18 cellular contexts compared by ENCODE assay signal in the genomic region with DNA sequence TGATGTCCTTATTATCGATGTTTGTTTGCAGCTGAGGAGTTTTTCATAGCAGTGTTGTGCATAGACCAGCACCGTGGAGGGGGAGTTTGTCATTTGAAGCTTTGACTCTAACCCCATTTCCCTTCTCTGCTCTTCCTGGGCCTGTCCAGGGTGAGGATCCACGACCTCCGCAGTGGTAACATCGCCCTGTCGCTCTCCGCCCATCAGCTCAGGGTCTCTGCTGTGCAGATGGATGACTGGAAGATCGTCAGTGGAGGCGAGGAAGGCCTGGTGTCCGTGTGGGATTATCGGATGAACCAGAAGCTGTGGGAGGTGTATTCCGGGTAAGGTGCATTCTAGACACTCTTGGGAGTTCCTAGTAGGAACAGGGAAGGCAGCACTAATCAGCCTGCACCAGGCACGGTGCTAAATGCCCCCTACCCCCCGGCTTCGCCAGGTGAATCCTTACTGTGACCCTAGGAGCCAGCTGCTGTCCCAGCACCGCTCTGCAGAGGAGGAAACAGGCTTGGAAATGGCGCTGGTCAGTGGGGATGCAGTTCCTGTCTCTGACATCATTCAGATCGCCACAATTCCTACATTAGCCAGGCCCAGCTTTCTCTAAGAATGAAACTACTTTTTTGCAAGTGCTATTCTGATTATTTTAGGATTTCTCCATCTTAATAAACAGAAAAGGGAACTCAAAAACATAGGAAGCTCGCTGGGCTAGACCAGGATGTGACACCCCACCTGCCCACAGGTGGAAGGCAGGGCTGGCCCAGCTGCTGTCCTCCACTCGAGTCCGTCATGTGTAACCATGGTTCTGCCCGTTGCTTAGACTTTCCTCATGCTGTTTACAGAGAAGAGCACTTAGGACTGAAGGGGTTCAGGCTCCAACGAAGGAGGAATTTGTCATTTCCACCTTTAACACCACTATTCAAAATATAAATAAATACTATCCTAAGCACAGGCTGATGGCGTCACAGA.
DNase-seq lines count a peak whose midpoint lies in the region; ATAC-seq and TF ChIP-seq lines count a peak whose summit lies in the region.
"Had no signal": no experiment of that assay in that cellular context is flagged by ENCODE, and none has a peak within 500 bp of the region (broad histone marks: within the 10 kb centered on the region; RNA-seq: fewer than 3 reads in every experiment).

No MANE protein-coding gene starts in this region.

- no peak overlapping the region for H3K4ac ChIP-seq in IMR-90 (ENCODE audit: low read depth, low read length)

- no peak for TF ChIP-seq RAD21 in IMR-90 (IDR thresholded peaks at IDR 0.05; ENCODE audit: low read length)

- in situ Hi-C loops in IMR-90 (cut with MboI; ENCODE audit: low sequenced_read_pairs) (no loop called here), brain microvascular endothelial cell (cut with HindIII; ENCODE audit: low pct_ligation_motif_present, low sequenced_read_pairs) (no loop called here)

- H3K4me1 ChIP-seq in IMR-90 (ENCODE audit: control insufficient read depth, insufficient read depth, low read length), result no peaks in the 10 kb centered on the region; the same call in 1 of the 2 replicates
- H3K4me1 ChIP-seq in KMS-11 (ENCODE audit: low read depth, poor library complexity, severe bottlenecking), result peaks cover 33% of the 10 kb centered on the region
- no peaks in the 10 kb centered on the region for H3K4me1 ChIP-seq in endocrine pancreas (ENCODE audit: control insufficient read depth, insufficient read depth, low read length)
- H3K4me1 ChIP-seq: SJCRH30 had no signal

- H3K79me1 ChIP-seq in IMR-90 (ENCODE audit: low read depth in 1 of 2, low read length in 2 of 2), result peaks cover 5 to 23% of the 10 kb centered on the region in 2 experiments

- H3K4me2 ChIP-seq in IMR-90 (ENCODE audit: low read depth, low read length) (no peak overlapping the region), KMS-11 (peak overlapping the region; percentile 22; the same call in 1 of the 2 replicates)

- no peak overlapping the region for H2BK5ac ChIP-seq in IMR-90 (ENCODE audit: low read depth, low read length, poor library complexity, severe bottlenecking)

- no peak overlapping the region for H3K14ac ChIP-seq in IMR-90 (replicated peaks; ENCODE audit: low read depth, low read length)

- H4K20me1 ChIP-seq in IMR-90 (ENCODE audit: insufficient read depth, low read length), result peaks cover 27% of the 10 kb centered on the region
- no peaks in the 10 kb centered on the region for H4K20me1 ChIP-seq in KMS-11 (ENCODE audit: insufficient read depth)

- no peak for TF ChIP-seq POLR2A in IMR-90 (IDR thresholded peaks at IDR 0.05; ENCODE audit: low read depth, low read length)

- H3K4me3 ChIP-seq in IMR-90 (ENCODE audit: insufficient read depth, low read depth, low read length) (no peak overlapping the region), KMS-11 (IDR thresholded peaks at IDR 0.05; ENCODE audit: insufficient read depth, low read depth, low read length) (no peak overlapping the region), endocrine pancreas (ENCODE audit: control insufficient read depth, insufficient read depth, low read length) (no peak overlapping the region), brain microvascular endothelial cell (ENCODE audit: low read depth, low read length) (no peak overlapping the region)
- H3K4me3 ChIP-seq: MG63, SJCRH30 had no signal

- H2AFZ ChIP-seq in IMR-90 (replicated peaks; ENCODE audit: low read length, poor library complexity) (no peak overlapping the region), KMS-11 (ENCODE audit: low read depth) (no peak overlapping the region)

- no peaks in the 10 kb centered on the region for H3K9me1 ChIP-seq in IMR-90 (ENCODE audit: insufficient read depth, low read length)

- TF ChIP-seq CTCF in IMR-90 (conservative IDR thresholded peaks at IDR 0.05; ENCODE audit: low read depth, low read length), result no peak
- no peak for TF ChIP-seq CTCF in KMS-11 (conservative IDR thresholded peaks at IDR 0.05; ENCODE audit: low read depth, low read length)
- no peak for TF ChIP-seq CTCF in brain microvascular endothelial cell (IDR thresholded peaks at IDR 0.05; ENCODE audit: low read depth, low read length, missing control alignments)
- TF ChIP-seq CTCF in RWPE1 (conservative IDR thresholded peaks at IDR 0.05; ENCODE audit: low read depth), result no peak

- peak overlapping the region; percentile 57 for H2AK9ac ChIP-seq in IMR-90 (replicated peaks; ENCODE audit: low read depth, low read length, poor library complexity)

- BruUV-seq in IMR-90 (replicated peaks; lab: Mats Ljungman, UMichigan), result no TSS peak

- H2BK120ac ChIP-seq in IMR-90 (ENCODE audit: low read depth, low read length), result no peak overlapping the region

- H3K79me2 ChIP-seq in KMS-11 (ENCODE audit: insufficient read depth, low read depth), result no peaks in the 10 kb centered on the region

- H4K91ac ChIP-seq in IMR-90 (ENCODE audit: insufficient read depth, low read depth, low read length), result no peak overlapping the region

- WGBS in IMR-90 (ENCODE audit: extremely low coverage in 2 of 2, insufficient read length in 1 of 2), 2 experiments, result 95% methylated on average over 6 of the region's 24 CpGs; no CpG with 5 or more reads in 1 of the 2 experiments

- DNase-seq in IMR-90 (no peak), sciatic nerve (ENCODE audit: low spot score) (peak; percentile 38), brain microvascular endothelial cell (no peak), RWPE1 (ENCODE audit: low spot score) (no peak), OCI-M2 (lab: John Stamatoyannopoulos, UW; ENCODE audit: unreplicated experiment) (no peak)
- DNase-seq: AML-193, H7, HFFc6, Karpas-422, MG63, NCI-H1092 treated with DMSO at 0.1 percent for 48 hours, NCI-H146, NCI-H2081, NCI-H774, SJCRH30 had no signal

- H3K9me3 ChIP-seq in IMR-90 (ENCODE audit: control insufficient read depth, insufficient read depth, low read length), result no peaks in the 10 kb centered on the region
- no peaks in the 10 kb centered on the region for H3K9me3 ChIP-seq in endocrine pancreas (ENCODE audit: control insufficient read depth, low read length)
- H3K9me3 ChIP-seq: MG63, SJCRH30 had no signal

- CTCF ChIA-PET in IMR-90 (lab: Yijun Ruan, JAX), result no interaction called here
- CTCF ChIA-PET in RWPE1 (lab: Yijun Ruan, JAX), result interaction anchor here (2.8 kb wide), 1 partner anchor 96 kb away, joined by 12 read pairs; no protein-coding TSS in a partner anchor

- no peak overlapping the region for H3K23ac ChIP-seq in IMR-90 (ENCODE audit: low read depth, low read length)

- dilution Hi-C loops in IMR-90 (cut with HindIII; ENCODE audit: low sequenced_read_pairs, unreplicated experiment), result no loop called here

- no peak overlapping the region for H4K8ac ChIP-seq in IMR-90 (ENCODE audit: low read depth in 2 of 2, low read length in 2 of 2)

- intact Hi-C loops in IMR-90 (cut with micrococcal nuclease), result no loop called here
- intact Hi-C loops in sciatic nerve (cut with DNase I), result loop anchor here (10.0 kb wide), 1 partner anchor 121 kb away; no protein-coding TSS in a partner anchor

- no peak overlapping the region for H2BK15ac ChIP-seq in IMR-90 (ENCODE audit: low read depth, low read length)

- H3K56ac ChIP-seq in IMR-90 (ENCODE audit: extremely low read depth, insufficient read depth, low read length), result no peak overlapping the region

- H3K27me3 ChIP-seq in IMR-90 (ENCODE audit: control insufficient read depth, insufficient read depth, low read length) (no peaks in the 10 kb centered on the region), KMS-11 (ENCODE audit: insufficient read depth, low read depth) (no peaks in the 10 kb centered on the region), endocrine pancreas (ENCODE audit: control insufficient read depth, insufficient read depth, low read length) (no peaks in the 10 kb centered on the region), brain microvascular endothelial cell (replicated peaks) (no peaks in the 10 kb centered on the region)
- H3K27me3 ChIP-seq: MG63, SJCRH30 had no signal

- no peak for ATAC-seq in IMR-90 (ENCODE audit: low read depth)
- no peak for ATAC-seq in sciatic nerve
- ATAC-seq in HG03108 (IDR thresholded peaks at IDR 0.05; ENCODE audit: unreplicated experiment), result no peak

- no peak overlapping the region for H3K18ac ChIP-seq in IMR-90 (ENCODE audit: low read depth, low read length)

- no peak overlapping the region for H3K9ac ChIP-seq in IMR-90 (ENCODE audit: low read depth, low read length)
- H3K9ac ChIP-seq in KMS-11, result no peak overlapping the region; the same call in 1 of the 2 replicates
- peak overlapping the region; percentile 40 for H3K9ac ChIP-seq in endocrine pancreas (ENCODE audit: control insufficient read depth, insufficient read depth, low read length)

- H4K5ac ChIP-seq in IMR-90 (ENCODE audit: low read depth, low read length), result no peak overlapping the region

- H3K36me3 ChIP-seq in IMR-90 (ENCODE audit: control insufficient read depth, insufficient read depth, low read length) (peaks cover 51% of the 10 kb centered on the region), KMS-11 (ENCODE audit: insufficient read depth) (no peaks in the 10 kb centered on the region), endocrine pancreas (ENCODE audit: control insufficient read depth, insufficient read depth, low read length) (no peaks in the 10 kb centered on the region), brain microvascular endothelial cell (replicated peaks) (peaks cover 49% of the 10 kb centered on the region)

- H2AK5ac ChIP-seq in IMR-90 (ENCODE audit: low read depth, low read length), result no peak overlapping the region

- H3K27ac ChIP-seq in IMR-90 (ENCODE audit: insufficient read depth, low read length) (no peak overlapping the region), KMS-11 (peak overlapping the region; percentile 76), brain microvascular endothelial cell (no peak overlapping the region), RWPE1 (no peak overlapping the region)
- H3K27ac ChIP-seq: SJCRH30 had no signal

- no peak overlapping the region for H2BK20ac ChIP-seq in IMR-90 (ENCODE audit: low read depth, low read length)

- POLR2A ChIA-PET in IMR-90 (lab: Charles Lee; ENCODE audit: unreplicated experiment), result no interaction called here
- POLR2A ChIA-PET in RWPE1 (lab: Yijun Ruan, JAX; ENCODE audit: low non-redundant PET), result no interaction called here

TF ChIP-seq in IMR-90, 13 proteins besides CTCF, POLR2A, EP300 and RAD21:
- TF ChIP-seq CHD1 (IDR thresholded peaks at IDR 0.05; ENCODE audit: low read depth, low read length) (no peak), MAFK (IDR thresholded peaks at IDR 0.05; ENCODE audit: low read depth, low read length) (no peak)
